ENCODE assay signal across 18 cellular contexts in the genomic region with DNA sequence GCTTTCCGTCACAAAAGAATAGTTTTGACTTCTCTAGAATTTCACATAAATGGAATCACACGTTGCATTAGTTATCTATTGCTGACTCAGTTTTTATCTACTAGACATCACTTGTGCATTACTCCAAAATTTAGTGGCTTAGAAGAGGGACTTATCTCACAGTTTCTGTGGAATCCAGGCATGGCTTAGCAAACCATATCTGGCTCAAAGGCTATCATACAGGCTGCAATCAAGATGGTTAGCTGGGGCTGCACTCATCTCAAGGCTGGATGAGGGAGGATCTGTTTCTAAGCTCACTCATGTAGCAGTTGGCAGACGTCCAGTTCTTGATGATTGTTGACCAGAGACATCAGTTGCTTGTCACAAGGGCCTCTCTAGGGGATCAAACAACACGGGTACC. TPM values are rescaled to one million over a fixed set of nuclear protein-coding genes. Genes with fewer than 3 reads are reported as not detected.
DNase-seq lines count a peak whose midpoint lies in the region; TF ChIP-seq lines count a peak whose summit lies in the region.
"Had no signal": no experiment of that assay in that cellular context is flagged by ENCODE, and none has a peak within 500 bp of the region (broad histone marks: within the 10 kb centered on the region; RNA-seq: fewer than 3 reads in every experiment).

No MANE protein-coding gene starts in this region.

- no peak overlapping the region for H3K4ac ChIP-seq in mesenchymal stem cell (ENCODE audit: low read depth in 1 of 2, low read length in 2 of 2)

- H4K91ac ChIP-seq in mesenchymal stem cell (ENCODE audit: low read length): no peak overlapping the region

- TF ChIP-seq POLR2A in breast epithelium (IDR thresholded peaks at IDR 0.05) (no peak), testis (IDR thresholded peaks at IDR 0.05) (no peak)

- 53% methylated on average over 3 of the region's 4 CpGs for WGBS in mammary epithelial cell (ENCODE audit: low coverage, missing lambda C conversion rate)
- 49 to 51% methylated on average over 4 of the region's 4 CpGs for WGBS in testis, 2 donors
- WGBS in mesenchymal stem cell: 59% methylated on average over 4 of the region's 4 CpGs

- H3K4me3 ChIP-seq in breast epithelium (no peak overlapping the region), mammary epithelial cell (replicated peaks in 1 of 3; ENCODE audit: insufficient read depth in 1 of 3, low read depth in 2 of 3, low read length in 3 of 3) (no peak overlapping the region), testis (no peak overlapping the region), mesenchymal stem cell (ENCODE audit: insufficient read depth in 1 of 2, low read depth in 1 of 2, low read length in 2 of 2) (no peak overlapping the region)
- H3K4me3 ChIP-seq: PC-9 had no signal

- H3K9ac ChIP-seq in mammary epithelial cell (ENCODE audit: insufficient read depth, low read length) (peak overlapping the region; percentile 15), mesenchymal stem cell (ENCODE audit: low read length) (no peak overlapping the region)

- H3K9me3 ChIP-seq in breast epithelium (no peaks in the 10 kb centered on the region), mammary epithelial cell (replicated peaks; ENCODE audit: insufficient read depth, low read length) (peaks cover 6% of the 10 kb centered on the region), testis (no peaks in the 10 kb centered on the region), mesenchymal stem cell (ENCODE audit: control insufficient read depth, low read length) (peaks cover 8% of the 10 kb centered on the region)

- H3K4me3 Mint-ChIP-seq in MCF 10A (ENCODE audit: unreplicated experiment): no peak overlapping the region
- H3K4me3 Mint-ChIP-seq: activated CD4-positive, alpha-beta memory T cell treated with anti-CD3 and anti-CD28 coated beads, Interleukin-2, amount 10 ng/mL, durations not matched to agents 7 days and 5 days; activated naive CD4-positive, alpha-beta T cell treated with anti-CD3 and anti-CD28 coated beads for 36 hours; CD4-positive, CD25-positive, alpha-beta regulatory T cell; T-helper 17 cell; WTC11 had no signal

- H3K9me3 Mint-ChIP-seq in MCF 10A (ENCODE audit: unreplicated experiment): peaks cover 8% of the 10 kb centered on the region

- no peak overlapping the region for H2BK12ac ChIP-seq in mesenchymal stem cell (ENCODE audit: low read length in 2 of 2)

- dilution Hi-C loops in mammary epithelial cell (cut with HindIII; ENCODE audit: low sequenced_read_pairs): loop anchor here (25.0 kb wide), 1 partner anchor 188 kb away; no protein-coding TSS in a partner anchor

- H2BK15ac ChIP-seq in mesenchymal stem cell (ENCODE audit: low read depth, poor library complexity, severe bottlenecking): no peak overlapping the region

- no peak overlapping the region for H3K4me2 ChIP-seq in mammary epithelial cell (ENCODE audit: insufficient read depth, low read depth, low read length)
- H3K4me2 ChIP-seq in mesenchymal stem cell (ENCODE audit: low read length, poor library complexity, severe bottlenecking): no peak overlapping the region
- H3K4me2 ChIP-seq: PC-9 had no signal

- H4K20me1 ChIP-seq in mammary epithelial cell (ENCODE audit: insufficient read depth, low read length): no peaks in the 10 kb centered on the region

- no peak overlapping the region for H3K18ac ChIP-seq in mesenchymal stem cell (ENCODE audit: low read depth in 1 of 2, low read length in 2 of 2)

- no peak overlapping the region for H2BK5ac ChIP-seq in mesenchymal stem cell (ENCODE audit: low read depth, low read length, poor library complexity, severe bottlenecking)

- in situ Hi-C loops in mammary epithelial cell (cut with MboI; ENCODE audit: low sequenced_read_pairs in 2 of 2): loop anchor here in 1 of 2 donors (25.0 kb wide), 1 partner anchor 188 kb away; no protein-coding TSS in a partner anchor

- H3K27me3 ChIP-seq in breast epithelium (no peaks in the 10 kb centered on the region), mammary epithelial cell (ENCODE audit: insufficient read depth, low read length) (no peaks in the 10 kb centered on the region), testis (no peaks in the 10 kb centered on the region), mesenchymal stem cell (ENCODE audit: control insufficient read depth in 1 of 2, insufficient read depth in 1 of 2, low read length in 2 of 2) (peaks cover 0 to 5% of the 10 kb centered on the region in 2 experiments)

- intact Hi-C loops in MCF 10A (cut with micrococcal nuclease): no loop called here
- intact Hi-C loops in breast epithelium (cut with DNase I; ENCODE audit: low total_unique reads): loop anchor here (5.0 kb wide), 1 partner anchor 677 kb away; no protein-coding TSS in a partner anchor
- intact Hi-C loops in mammary epithelial cell (cut with micrococcal nuclease): no loop called here
- intact Hi-C loops in testis (cut with DNase I; ENCODE audit: low total_unique reads): no loop called here

- CTCF ChIA-PET in MCF 10A (lab: Yijun Ruan, JAX) (no interaction called here), mammary epithelial cell (lab: Charles Lee; ENCODE audit: low non-redundant PET) (no interaction called here)

- DNase-seq in MCF 10A (ENCODE audit: unreplicated experiment): peak; percentile 26
- DNase-seq in breast epithelium (ENCODE audit: low spot score in 2 of 2): no peak
- peak; percentile 6 for DNase-seq in NCI-H226
- no peak for DNase-seq in mammary epithelial cell
- peak; percentile 54 for DNase-seq in testis
- DNase-seq in DMS114 treated with DMSO at 0.1 percent for 48 hours (lab: John Stamatoyannopoulos, UW; ENCODE audit: unreplicated experiment): no peak
- DNase-seq in NK-92 treated with Interleukin-12 subunit alpha and Interleukin-12 subunit beta, amount 100 ng/mL, for 24 hours (lab: John Stamatoyannopoulos, UW): no peak
- DNase-seq in mesenchymal stem cell: no peak
- DNase-seq: activated CD4-positive, alpha-beta memory T cell treated with anti-CD3 and anti-CD28 coated beads, Interleukin-2, amount 10 ng/mL, durations not matched to agents 7 days and 5 days; activated naive CD4-positive, alpha-beta T cell treated with anti-CD3 and anti-CD28 coated beads for 36 hours; aorta; CD4-positive, CD25-positive, alpha-beta regulatory T cell; effector CD8-positive, alpha-beta T cell; NCI-H1048; PC-9; T-helper 17 cell had no signal

- no peaks in the 10 kb centered on the region for H3K79me1 ChIP-seq in mesenchymal stem cell (replicated peaks; ENCODE audit: low read length, poor library complexity, severe bottlenecking)

- H3K27me3 Mint-ChIP-seq in MCF 10A (ENCODE audit: insufficient read depth, unreplicated experiment): no peaks in the 10 kb centered on the region
- H3K27me3 Mint-ChIP-seq: activated CD4-positive, alpha-beta memory T cell treated with anti-CD3 and anti-CD28 coated beads, Interleukin-2, amount 10 ng/mL, durations not matched to agents 7 days and 5 days; CD4-positive, CD25-positive, alpha-beta regulatory T cell; T-helper 17 cell had no signal

- POLR2A ChIA-PET in MCF 10A (lab: Yijun Ruan, JAX): interaction anchor here (0.7 to 0.9 kb wide), 2 partner anchors 15 to 200 kb away, joined by 3 read pairs; no protein-coding TSS in a partner anchor

- no peak overlapping the region for H3K23ac ChIP-seq in mesenchymal stem cell (ENCODE audit: low read length in 2 of 2)

- H4K8ac ChIP-seq in mesenchymal stem cell (ENCODE audit: low read length): no peak overlapping the region

- BruUV-seq in MCF 10A (replicated peaks; lab: Mats Ljungman, UMichigan): no TSS peak
- BruUV-seq in mammary epithelial cell (replicated peaks; lab: Mats Ljungman, UMichigan): no TSS peak

- H3K79me2 ChIP-seq in mammary epithelial cell (ENCODE audit: insufficient read depth, low read length): no peaks in the 10 kb centered on the region

- H2BK120ac ChIP-seq in mesenchymal stem cell (ENCODE audit: low read depth, low read length): no peak overlapping the region

- no peaks in the 10 kb centered on the region for H3K4me1 ChIP-seq in breast epithelium
- H3K4me1 ChIP-seq in mammary epithelial cell (ENCODE audit: insufficient read depth, low read length): peaks cover 37% of the 10 kb centered on the region
- H3K4me1 ChIP-seq in testis: no peaks in the 10 kb centered on the region
- H3K4me1 ChIP-seq in mesenchymal stem cell (ENCODE audit: control insufficient read depth, insufficient read depth, low read depth, low read length): no peaks in the 10 kb centered on the region

- peaks cover 6% of the 10 kb centered on the region for H3K36me3 Mint-ChIP-seq in MCF 10A (ENCODE audit: insufficient read depth, unreplicated experiment)
- H3K36me3 Mint-ChIP-seq: CD4-positive, CD25-positive, alpha-beta regulatory T cell had no signal

- peaks cover 28% of the 10 kb centered on the region for H3K4me1 Mint-ChIP-seq in MCF 10A (ENCODE audit: insufficient read depth, unreplicated experiment)
- H3K4me1 Mint-ChIP-seq: activated CD4-positive, alpha-beta memory T cell treated with anti-CD3 and anti-CD28 coated beads, Interleukin-2, amount 10 ng/mL, durations not matched to agents 7 days and 5 days; CD4-positive, CD25-positive, alpha-beta regulatory T cell; T-helper 17 cell; WTC11 had no signal

- H3K27ac ChIP-seq in breast epithelium (no peak overlapping the region), mammary epithelial cell (ENCODE audit: insufficient read depth, low read depth, low read length) (no peak overlapping the region), testis (no peak overlapping the region), mesenchymal stem cell (ENCODE audit: low read length, poor library complexity, severe bottlenecking) (no peak overlapping the region)
- H3K27ac ChIP-seq: PC-9 had no signal

- TF ChIP-seq CTCF in MCF 10A (IDR thresholded peaks at IDR 0.05; ENCODE audit: unreplicated experiment): no peak
- TF ChIP-seq CTCF in breast epithelium (IDR thresholded peaks at IDR 0.05): no peak
- no peak for TF ChIP-seq CTCF in mammary epithelial cell (conservative IDR thresholded peaks at IDR 0.05 in 1 of 2, IDR thresholded peaks at IDR 0.05 in 1 of 2; ENCODE audit: extremely low read depth in 1 of 2, insufficient read depth in 1 of 2, low read depth in 1 of 2, low read length in 2 of 2)
- no peak for TF ChIP-seq CTCF in testis (IDR thresholded peaks at IDR 0.05)

- no peak overlapping the region for H3K14ac ChIP-seq in mesenchymal stem cell (ENCODE audit: low read length in 2 of 2)

- H2AK5ac ChIP-seq in mesenchymal stem cell (ENCODE audit: low read length, severe bottlenecking): no peak overlapping the region

- no peak overlapping the region for H2AFZ ChIP-seq in mammary epithelial cell (ENCODE audit: low read depth, low read length)
- H2AFZ ChIP-seq in mesenchymal stem cell (ENCODE audit: low read depth, low read length): no peak overlapping the region
- H2AFZ ChIP-seq: PC-9 had no signal

- H3K36me3 ChIP-seq in breast epithelium (no peaks in the 10 kb centered on the region), mammary epithelial cell (ENCODE audit: insufficient read depth, low read length) (no peaks in the 10 kb centered on the region), testis (ENCODE audit: low read depth, missing control alignments) (no peaks in the 10 kb centered on the region), mesenchymal stem cell (ENCODE audit: control insufficient read depth in 1 of 2, insufficient read depth in 2 of 2, low read depth in 1 of 2, low read length in 2 of 2) (no peaks in the 10 kb centered on the region)

- no peak overlapping the region for H3K27ac Mint-ChIP-seq in MCF 10A (ENCODE audit: low read depth, unreplicated experiment)
- H3K27ac Mint-ChIP-seq: activated CD4-positive, alpha-beta memory T cell treated with anti-CD3 and anti-CD28 coated beads, Interleukin-2, amount 10 ng/mL, durations not matched to agents 7 days and 5 days; activated naive CD4-positive, alpha-beta T cell treated with anti-CD3 and anti-CD28 coated beads for 36 hours; CD4-positive, CD25-positive, alpha-beta regulatory T cell; T-helper 17 cell; WTC11 had no signal

RNA-seq across cellular contexts. Expression of gene DSC3, which starts 6.6 kb away (rescaled TPM):
- 56.2 and 60.8 TPM in 2 replicates for total RNA-seq in MCF 10A (2022)
- 10 to 100 TPM in 2 of 3 donors, not detected in 1; 17.0 to 54.3 TPM for total RNA-seq in breast epithelium
- 100 to 1,000 TPM; 125 to 272 TPM for total RNA-seq in mammary epithelial cell
- polyA plus RNA-seq in mammary epithelial cell: 50.2 TPM
- polyA minus RNA-seq in mammary epithelial cell: 78.5 TPM
- under 1 TPM; 0.19 to 0.24 TPM for total RNA-seq in testis
- 2.0 TPM for polyA plus RNA-seq in testis (ENCODE audit: insufficient read depth, low read depth, low replicate concordance)
- 1.5 TPM for polyA plus RNA-seq in mesenchymal stem cell (2013, experiment 1 of 2)
- polyA plus RNA-seq in mesenchymal stem cell (2013, experiment 2 of 2): 1.4 TPM
- total RNA-seq: activated CD4-positive, alpha-beta memory T cell treated with anti-CD3 and anti-CD28 coated beads, Interleukin-2, amount 10 ng/mL, durations not matched to agents 7 days and 5 days; activated naive CD4-positive, alpha-beta T cell treated with anti-CD3 and anti-CD28 coated beads for 36 hours; CD4-positive, CD25-positive, alpha-beta regulatory T cell; Daoy; PC-9; T-helper 17 cell had no signal
- polyA plus RNA-seq: CD4-positive, CD25-positive, alpha-beta regulatory T cell had no signal

RNA-seq across cellular contexts. Expression of gene DSC2, which starts 53.0 kb away (rescaled TPM):
- total RNA-seq in MCF 10A (2022) (11.3 and 17.6 TPM in 2 replicates), breast epithelium (10 to 100 TPM in 2 of 3 donors, 1 to 10 TPM in 1; 8.0 to 72.9 (median 19.0) TPM), mammary epithelial cell (10 to 100 TPM; 34.7 to 88.7 TPM), testis (1 to 10 TPM; 1.2 TPM)
- polyA plus RNA-seq in mammary epithelial cell (15.1 TPM), testis (ENCODE audit: insufficient read depth, low read depth, low replicate concordance) (2.7 TPM)
- 35.3 TPM for polyA minus RNA-seq in mammary epithelial cell
- 1.5 TPM for polyA plus RNA-seq in mesenchymal stem cell (2013, experiment 1 of 2)
- polyA plus RNA-seq in mesenchymal stem cell (2013, experiment 2 of 2): 1.5 TPM
- total RNA-seq: activated CD4-positive, alpha-beta memory T cell treated with anti-CD3 and anti-CD28 coated beads, Interleukin-2, amount 10 ng/mL, durations not matched to agents 7 days and 5 days; CD4-positive, CD25-positive, alpha-beta regulatory T cell had no signal
- polyA plus RNA-seq: CD4-positive, CD25-positive, alpha-beta regulatory T cell had no signal

Comparison
In these comparisons a context has a peak if more than half of its experiments do, and no peak if none do; other contexts are left out.
1. DNase-seq: peak in MCF 10A (single experiment), NCI-H226 (single experiment) and testis (single experiment); none in breast epithelium (0 of 2), mammary epithelial cell (single experiment), DMS114 treated with DMSO at 0.1 percent for 48 hours (single experiment), NK-92 treated with Interleukin-12 subunit alpha and Interleukin-12 subunit beta, amount 100 ng/mL, for 24 hours (single experiment) and mesenchymal stem cell (single experiment).